ENCODE assay signal across 16 cellular contexts in genomic region chr2:165268751-165269150, GRCh38.
DNase-seq lines count a peak whose midpoint lies in the region; ATAC-seq lines count a peak whose summit lies in the region.
"Had no signal": no experiment of that assay in that cellular context is flagged by ENCODE, and none has a peak within 500 bp of the region (broad histone marks: within the 10 kb centered on the region; RNA-seq: fewer than 3 reads in every experiment).

No MANE protein-coding gene starts in this region.

- ATAC-seq in GM18517 (IDR thresholded peaks at IDR 0.05; ENCODE audit: unreplicated experiment) (peak; percentile 87), GM19351 (IDR thresholded peaks at IDR 0.05; ENCODE audit: unreplicated experiment) (peak; percentile 90), HG02973 (IDR thresholded peaks at IDR 0.05; ENCODE audit: unreplicated experiment) (peak; percentile 81)
- ATAC-seq: stimulated activated memory B cell treated with anti-CD40 and anti-IgM and Interleukin-4, amounts not matched to agents 10 μg/mL and 1 μg/mL and 100 μg/mL, for 72 hours had no signal

- peak; percentile 6 for DNase-seq in SW480 (ENCODE audit: low spot score)
- DNase-seq in NCI-H446 (lab: John Stamatoyannopoulos, UW) = no peak
- no peak for DNase-seq in GM19240 (ENCODE audit: insufficient read length, low spot score)
- DNase-seq in inferior parietal cortex (ENCODE audit: extremely low spot score) = no peak
- DNase-seq: activated CD4-positive, alpha-beta memory T cell treated with anti-CD3 and anti-CD28 coated beads for 36 hours; activated naive CD4-positive, alpha-beta T cell treated with anti-CD3 and anti-CD28 coated beads, Interleukin-2, amount 50 U/mL, for 16 hours; endodermal cell; foreskin melanocyte; NCI-H187 treated with DMSO at 0.1 percent for 48 hours; Right ventricle myocardium superior; stimulated activated CD4-positive, alpha-beta T cell treated with anti-CD3 and anti-CD28 coated beads, Interleukin-4, amount 100 ng/mL, for 24 hours; T-helper 9 cell had no signal
